ENCODE assay signal across 20 cellular contexts in genomic region chr2:105358593-105358992, GRCh38. TPM values are rescaled to one million over a fixed set of nuclear protein-coding genes. Genes with fewer than 3 reads are reported as not detected.
DNase-seq lines count a peak whose midpoint lies in the region; ATAC-seq and TF ChIP-seq lines count a peak whose summit lies in the region.
"Had no signal": no experiment of that assay in that cellular context is flagged by ENCODE, and none has a peak within 500 bp of the region (broad histone marks: within the 10 kb centered on the region; RNA-seq: fewer than 3 reads in every experiment).

No MANE protein-coding gene starts in this region.

- in situ Hi-C loops in brain microvascular endothelial cell (cut with HindIII; ENCODE audit: low pct_ligation_motif_present, low sequenced_read_pairs), result loop anchor here (25.0 kb wide), 1 partner anchor 154 kb away; no protein-coding TSS in a partner anchor

- no peaks in the 10 kb centered on the region for H3K9me3 Mint-ChIP-seq in HFFc6
- H3K9me3 Mint-ChIP-seq: GM23338, H9 had no signal

- H3K36me3 Mint-ChIP-seq in HFFc6 (ENCODE audit: low read depth), result peaks cover 53% of the 10 kb centered on the region

- peaks cover 4% of the 10 kb centered on the region; the same call in 1 of the 2 replicates for H3K27me3 Mint-ChIP-seq in HFFc6 (ENCODE audit: insufficient read depth)
- H3K27me3 Mint-ChIP-seq: CD4-positive, alpha-beta memory T cell had no signal

- H3K27me3 ChIP-seq in ACC112 (ENCODE audit: insufficient read depth, low read length), result no peaks in the 10 kb centered on the region
- H3K27me3 ChIP-seq in breast epithelium, result no peaks in the 10 kb centered on the region
- no peaks in the 10 kb centered on the region for H3K27me3 ChIP-seq in brain microvascular endothelial cell (replicated peaks)
- H3K27me3 ChIP-seq: MG63 had no signal

- H3K36me3 ChIP-seq in ACC112 (ENCODE audit: insufficient read depth, low read length) (peaks cover 48% of the 10 kb centered on the region), breast epithelium (peaks cover 4% of the 10 kb centered on the region), brain microvascular endothelial cell (replicated peaks) (peaks cover 62% of the 10 kb centered on the region)

- H3K4me3 ChIP-seq in ACC112 (ENCODE audit: low read depth, low read length) (no peak overlapping the region), fibroblast of the aortic adventitia (ENCODE audit: low read depth, low read length) (no peak overlapping the region), breast epithelium (no peak overlapping the region), brain microvascular endothelial cell (ENCODE audit: low read depth, low read length) (no peak overlapping the region)
- H3K4me3 ChIP-seq: GM23338, MG63 had no signal

- DNase-seq in HFFc6 (no peak), fibroblast of the aortic adventitia (ENCODE audit: low read depth) (peak; percentile 54), left lobe of liver (ENCODE audit: low spot score) (no peak), breast epithelium (ENCODE audit: low spot score in 2 of 2) (no peak), ecto neural progenitor cell (ENCODE audit: low spot score) (no peak), brain microvascular endothelial cell (no peak)
- DNase-seq: C1 segment of cervical spinal cord; CD4-positive, alpha-beta memory T cell; COR-L47; DMS53; H9; IMR-90; KG1; MG63; NCI-H2029; NCI-H69; SK-N-SH had no signal

- no peak overlapping the region for H3K4me3 Mint-ChIP-seq in HFFc6
- H3K4me3 Mint-ChIP-seq: CD4-positive, alpha-beta memory T cell; GM23338; H9 had no signal

- peaks cover 48% of the 10 kb centered on the region for H3K4me1 Mint-ChIP-seq in HFFc6 (ENCODE audit: low read depth)
- H3K4me1 Mint-ChIP-seq: GM23338, H9 had no signal

- no peak for TF ChIP-seq CTCF in HFFc6 (IDR thresholded peaks at IDR 0.05)
- no peak for TF ChIP-seq CTCF in fibroblast of the aortic adventitia (IDR thresholded peaks at IDR 0.05; ENCODE audit: insufficient read depth, low read length)
- TF ChIP-seq CTCF in breast epithelium (IDR thresholded peaks at IDR 0.05), result no peak
- no peak for TF ChIP-seq CTCF in brain microvascular endothelial cell (IDR thresholded peaks at IDR 0.05; ENCODE audit: low read depth, low read length, missing control alignments)

- H2AFZ ChIP-seq in ACC112 (ENCODE audit: low read length, unreplicated experiment), result no peak overlapping the region
- H2AFZ ChIP-seq: GM23338 had no signal

- H3K27ac ChIP-seq in ACC112 (ENCODE audit: low read depth, low read length) (0 out of 2 replicates have a peak overlapping the region, but pooled peaks have one; percentile 8), breast epithelium (no peak overlapping the region), brain microvascular endothelial cell (no peak overlapping the region)

- H3K9me3 ChIP-seq in breast epithelium, result peaks cover 6 to 17% of the 10 kb centered on the region in 2 donors

- H3K79me2 ChIP-seq in ACC112 (ENCODE audit: control insufficient read depth, insufficient read depth, low read length, unreplicated experiment), result no peaks in the 10 kb centered on the region

- intact Hi-C loops in breast epithelium (cut with DNase I; ENCODE audit: low total_unique reads), result no loop called here

- TF ChIP-seq POLR2A in breast epithelium (IDR thresholded peaks at IDR 0.05), result no peak

- ATAC-seq in left lobe of liver (peak; percentile 87), GM19035 (IDR thresholded peaks at IDR 0.05; ENCODE audit: unreplicated experiment) (no peak)
- ATAC-seq: GM23338 had no signal

- peak overlapping the region; percentile 65 for H3K27ac Mint-ChIP-seq in HFFc6
- H3K27ac Mint-ChIP-seq: GM23338, H9 had no signal

- H3K4me1 ChIP-seq in ACC112 (ENCODE audit: control insufficient read depth, insufficient read depth, low read length, unreplicated experiment), result no peaks in the 10 kb centered on the region
- no peaks in the 10 kb centered on the region for H3K4me1 ChIP-seq in breast epithelium

RNA-seq across cellular contexts. Expression of gene C2orf49, which starts 21.3 kb away (rescaled TPM):
- 10 to 100 TPM; 17.7 to 25.4 (median 20.0) TPM for total RNA-seq in HFFc6 (2021; fragmentation: NEBNext Ultra II Directional; extraction: Animal tissue kit (Norgen Biotek cat#: 25700))
- 20.0 and 20.1 TPM in 2 replicates for total RNA-seq in fibroblast of the aortic adventitia (ENCODE audit: low replicate concordance)
- total RNA-seq in left lobe of liver, result 5.2 TPM
- total RNA-seq in breast epithelium, result 10 to 100 TPM; 20.0 to 31.6 (median 23.0) TPM

RNA-seq across cellular contexts. Expression of gene TGFBRAP1, which starts 29.1 kb away (rescaled TPM):
- 10 to 100 TPM; 18.9 to 22.5 (median 19.8) TPM for total RNA-seq in HFFc6 (2021; fragmentation: NEBNext Ultra II Directional; extraction: Animal tissue kit (Norgen Biotek cat#: 25700))
- total RNA-seq in fibroblast of the aortic adventitia (ENCODE audit: low replicate concordance) (7.0 and 17.7 TPM in 2 replicates), left lobe of liver (6.1 TPM), breast epithelium (10 to 100 TPM; 24.6 to 29.8 (median 28.5) TPM)

RNA-seq across cellular contexts. Expression of gene FHL2, which starts 40.3 kb away (rescaled TPM):
- total RNA-seq in HFFc6 (2021; fragmentation: NEBNext Ultra II Directional; extraction: Animal tissue kit (Norgen Biotek cat#: 25700)), result 100 to 1,000 TPM; 211 to 281 (median 243) TPM
- total RNA-seq in fibroblast of the aortic adventitia (ENCODE audit: low replicate concordance) (92.4 and 267 TPM in 2 replicates), left lobe of liver (5.5 TPM), breast epithelium (100 to 1,000 TPM in 1 of 3 donors, 10 to 100 TPM in 2; 20.0 to 128 (median 98.2) TPM)
